ENCODE assay signal across 20 cellular contexts in the genomic region with DNA sequence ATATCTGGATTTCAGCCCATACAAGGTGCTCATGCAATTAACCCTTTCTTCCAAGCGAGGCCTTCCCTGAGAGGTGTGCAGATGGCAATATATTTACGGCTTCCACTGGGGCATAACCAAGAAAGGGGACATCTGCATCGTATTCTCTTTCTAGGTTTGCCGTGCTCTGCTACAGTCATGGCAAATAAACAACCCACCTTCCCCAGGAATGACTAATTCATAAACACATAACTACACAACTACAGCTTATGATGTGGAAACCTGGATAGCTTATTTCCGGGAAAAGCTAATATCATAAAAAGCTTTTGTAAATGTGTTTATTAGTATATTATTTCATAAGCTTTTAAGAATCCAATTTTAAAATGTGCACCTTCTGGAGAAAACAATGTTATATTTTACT.
"Had no signal": no experiment of that assay in that cellular context is flagged by ENCODE, and none has a peak within 500 bp of the region (broad histone marks: within the 10 kb centered on the region; RNA-seq: fewer than 3 reads in every experiment).

No MANE protein-coding gene starts in this region.

- H3K27ac Mint-ChIP-seq: activated CD4-positive, alpha-beta T cell treated with anti-CD3 and anti-CD28 coated beads, Interleukin-2, amount 10 ng/mL, durations not matched to agents 24 days and 14 days; activated CD8-positive, alpha-beta T cell treated with anti-CD3 and anti-CD28 coated beads for 36 hours; activated T-cell treated with anti-CD3 and anti-CD28 coated beads, Interleukin-2, amount 50 U/mL, for 24 hours; nephron; stimulated activated naive B cell treated with anti-CD40 and anti-IgM and Interleukin-4, amounts not matched to agents 10 μg/mL and 1 μg/mL and 100 μg/mL, for 72 hours had no signal

- H3K4me3 Mint-ChIP-seq: activated CD4-positive, alpha-beta T cell treated with anti-CD3 and anti-CD28 coated beads, Interleukin-2, amount 10 ng/mL, durations not matched to agents 24 days and 14 days; activated CD8-positive, alpha-beta T cell treated with anti-CD3 and anti-CD28 coated beads for 36 hours; activated T-cell treated with anti-CD3 and anti-CD28 coated beads, Interleukin-2, amount 50 U/mL, for 24 hours; nephron; stimulated activated naive B cell treated with anti-CD40 and anti-IgM and Interleukin-4, amounts not matched to agents 10 μg/mL and 1 μg/mL and 100 μg/mL, for 72 hours had no signal

- H3K27me3 Mint-ChIP-seq: activated CD8-positive, alpha-beta T cell treated with anti-CD3 and anti-CD28 coated beads for 36 hours; activated T-cell treated with anti-CD3 and anti-CD28 coated beads, Interleukin-2, amount 50 U/mL, for 24 hours; stimulated activated naive B cell treated with anti-CD40 and anti-IgM and Interleukin-4, amounts not matched to agents 10 μg/mL and 1 μg/mL and 100 μg/mL, for 72 hours had no signal

- H3K27ac ChIP-seq: brain microvascular endothelial cell, left lung, spleen had no signal

- H3K9me3 Mint-ChIP-seq: activated CD4-positive, alpha-beta T cell treated with anti-CD3 and anti-CD28 coated beads, Interleukin-2, amount 10 ng/mL, durations not matched to agents 24 days and 14 days; activated CD8-positive, alpha-beta T cell treated with anti-CD3 and anti-CD28 coated beads for 36 hours; activated T-cell treated with anti-CD3 and anti-CD28 coated beads, Interleukin-2, amount 50 U/mL, for 24 hours; nephron; stimulated activated naive B cell treated with anti-CD40 and anti-IgM and Interleukin-4, amounts not matched to agents 10 μg/mL and 1 μg/mL and 100 μg/mL, for 72 hours had no signal

- DNase-seq: activated CD4-positive, alpha-beta T cell treated with anti-CD3 and anti-CD28 coated beads, Interleukin-2, amount 10 ng/mL, durations not matched to agents 24 days and 14 days; activated CD4-positive, CD25-positive, alpha-beta regulatory T cell; activated CD8-positive, alpha-beta T cell treated with anti-CD3 and anti-CD28 coated beads for 36 hours; activated effector memory CD4-positive, alpha-beta T cell treated with Interleukin-2 at 50 U/mL for 16 hours; activated naive CD4-positive, alpha-beta T cell treated with anti-CD3 and anti-CD28 coated beads, Interleukin-2, amount 50 U/mL, for 16 hours; activated T-cell treated with anti-CD3 and anti-CD28 coated beads, Interleukin-2, amount 50 U/mL, for 24 hours; aorta; brain microvascular endothelial cell; cerebellar nuclear complex; cortex of kidney; head of caudate nucleus; left lung; midbrain; occipital lobe; retina; spleen; stimulated activated CD4-positive, alpha-beta T cell treated with anti-CD3 and anti-CD28 coated beads, Interleukin-4, amount 100 ng/mL, for 4 hours; stimulated activated naive B cell treated with anti-CD40 and anti-IgM and Interleukin-4, amounts not matched to agents 10 μg/mL and 1 μg/mL and 100 μg/mL, for 72 hours; T1000 had no signal
